In the genomic region with DNA sequence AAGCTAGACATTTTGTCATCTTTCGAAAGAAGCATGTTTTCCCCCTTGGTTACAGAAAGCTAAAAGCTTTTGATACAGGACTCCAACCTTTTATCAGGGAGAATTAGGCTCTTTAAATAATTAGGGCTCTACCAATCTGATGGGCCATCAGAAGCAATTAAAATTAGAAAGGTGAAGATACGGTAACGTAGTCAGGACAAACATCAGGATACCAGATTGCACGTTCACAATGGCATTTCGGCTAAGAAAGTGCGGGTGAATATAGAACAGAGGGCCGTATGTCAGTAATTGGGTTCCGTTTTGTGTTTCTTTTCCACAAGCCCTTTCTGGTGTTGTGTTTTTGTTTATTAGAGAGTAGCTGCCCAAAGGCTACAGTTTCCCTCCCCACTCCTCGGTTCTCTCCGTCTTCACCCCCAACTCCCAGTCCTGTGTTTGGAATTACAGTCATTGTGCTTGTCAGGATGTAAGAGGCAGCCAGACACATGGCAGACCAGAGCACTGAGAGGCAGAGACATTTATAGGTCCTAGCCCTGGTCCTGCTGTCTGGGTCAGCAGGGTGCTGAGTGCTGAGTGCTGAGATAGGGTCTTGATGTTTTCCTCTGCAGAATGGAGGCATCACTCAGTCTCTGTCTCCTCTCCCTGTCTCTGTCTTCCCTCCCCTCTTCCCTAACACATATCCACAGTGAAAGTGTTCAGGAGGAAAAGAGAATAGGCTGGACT, we compare ENCODE assay signal across 20 cellular contexts. TPM values are rescaled to one million over a fixed set of nuclear protein-coding genes. Genes with fewer than 3 reads are reported as not detected.
DNase-seq lines count a peak whose midpoint lies in the region; ATAC-seq and TF ChIP-seq lines count a peak whose summit lies in the region.
"Had no signal": no experiment of that assay in that cellular context is flagged by ENCODE, and none has a peak within 500 bp of the region (broad histone marks: within the 10 kb centered on the region; RNA-seq: fewer than 3 reads in every experiment).

No MANE protein-coding gene starts in this region.

- H3K27me3 ChIP-seq in Caco-2 (replicated peaks; ENCODE audit: control insufficient read depth, insufficient read depth, low read length) (no peaks in the 10 kb centered on the region), SJSA1 (replicated peaks) (no peaks in the 10 kb centered on the region), esophagus muscularis mucosa (no peaks in the 10 kb centered on the region), uterus (no peaks in the 10 kb centered on the region)

- H3K9me3 ChIP-seq in Caco-2 (no peaks in the 10 kb centered on the region), SJSA1 (replicated peaks) (no peaks in the 10 kb centered on the region), esophagus muscularis mucosa (no peaks in the 10 kb centered on the region), uterus (no peaks in the 10 kb centered on the region)
- H3K9me3 ChIP-seq: neutrophil had no signal

- intact Hi-C loops in Caco-2 (cut with micrococcal nuclease; ENCODE audit: unreplicated experiment) = no loop called here
- intact Hi-C loops in esophagus muscularis mucosa (cut with DNase I) = no loop called here
- intact Hi-C loops in uterus (cut with DNase I; ENCODE audit: low total_unique reads) = loop anchor here (10.0 kb wide), 1 partner anchor 92 kb away; no protein-coding TSS in a partner anchor

- peaks cover 62% of the 10 kb centered on the region for H3K4me1 Mint-ChIP-seq in activated CD8-positive, alpha-beta memory T cell treated with anti-CD3 and anti-CD28 coated beads, Interleukin-2, amount 10 ng/mL, durations not matched to agents 7 days and 5 days
- peaks cover 65% of the 10 kb centered on the region for H3K4me1 Mint-ChIP-seq in Caco-2 (ENCODE audit: low read depth, unreplicated experiment)

- TF ChIP-seq CTCF in Caco-2 (IDR thresholded peaks at IDR 0.05; ENCODE audit: insufficient read depth in 1 of 2, low read depth in 1 of 2, low read length in 1 of 2, severe bottlenecking in 1 of 2, unreplicated experiment in 1 of 2) = no peak
- TF ChIP-seq CTCF in esophagus muscularis mucosa (IDR thresholded peaks at IDR 0.05) = no peak
- no peak for TF ChIP-seq CTCF in uterus (IDR thresholded peaks at IDR 0.05)

- H3K27me3 Mint-ChIP-seq in activated CD8-positive, alpha-beta memory T cell treated with anti-CD3 and anti-CD28 coated beads, Interleukin-2, amount 10 ng/mL, durations not matched to agents 7 days and 5 days = no peaks in the 10 kb centered on the region
- no peaks in the 10 kb centered on the region for H3K27me3 Mint-ChIP-seq in Caco-2 (ENCODE audit: insufficient read depth, unreplicated experiment)
- H3K27me3 Mint-ChIP-seq: CD4-positive, CD25-positive, alpha-beta regulatory T cell had no signal

- no peak for TF ChIP-seq EP300 in esophagus muscularis mucosa (IDR thresholded peaks at IDR 0.05)

- 93% methylated on average over 10 of the region's 10 CpGs for WGBS in esophagus muscularis mucosa

- ATAC-seq in activated CD8-positive, alpha-beta memory T cell treated with anti-CD3 and anti-CD28 coated beads, Interleukin-2, amount 10 ng/mL, durations not matched to agents 7 days and 5 days = no peak
- no peak for ATAC-seq in GM21529 (IDR thresholded peaks at IDR 0.05; ENCODE audit: unreplicated experiment)
- ATAC-seq: HCT116 had no signal

- DNase-seq in activated CD8-positive, alpha-beta memory T cell treated with anti-CD3 and anti-CD28 coated beads, Interleukin-2, amount 10 ng/mL, durations not matched to agents 7 days and 5 days = no peak
- no peak for DNase-seq in activated CD8-positive, alpha-beta memory T cell treated with anti-CD3 and anti-CD28 coated beads, Interleukin-2, amount 50 U/mL, for 4 hours
- DNase-seq in Caco-2 (no peak), SJSA1 (ENCODE audit: low read depth in 1 of 2, low spot score in 2 of 2) (no peak), esophagus muscularis mucosa (ENCODE audit: extremely low spot score) (no peak), H4 (ENCODE audit: low spot score) (no peak), uterus (no peak)
- DNase-seq: anterior cingulate cortex; CD4-positive, CD25-positive, alpha-beta regulatory T cell; DMS53; effector memory CD4-positive, alpha-beta T cell; KBM-7; NCI-H1930; NCI-H446; NK-92 treated with Interleukin-12 subunit alpha and Interleukin-12 subunit beta, amount 100 ng/mL, for 24 hours; SHP77 had no signal

- peaks cover 40% of the 10 kb centered on the region for H3K4me1 ChIP-seq in Caco-2
- peaks cover 86% of the 10 kb centered on the region for H3K4me1 ChIP-seq in SJSA1 (replicated peaks)
- H3K4me1 ChIP-seq in esophagus muscularis mucosa = peaks cover 12 to 64% (median 44%) of the 10 kb centered on the region in 4 donors
- peaks cover 0 to 6% of the 10 kb centered on the region in 2 donors for H3K4me1 ChIP-seq in uterus

- no peaks in the 10 kb centered on the region for H3K9me3 Mint-ChIP-seq in activated CD8-positive, alpha-beta memory T cell treated with anti-CD3 and anti-CD28 coated beads, Interleukin-2, amount 10 ng/mL, durations not matched to agents 7 days and 5 days (ENCODE audit: low read depth)
- no peaks in the 10 kb centered on the region for H3K9me3 Mint-ChIP-seq in Caco-2 (ENCODE audit: unreplicated experiment)
- H3K9me3 Mint-ChIP-seq: CD4-positive, CD25-positive, alpha-beta regulatory T cell; T-helper 1 cell treated with Interleukin-12 subunit alpha and Interleukin-12 subunit beta and Interleukin-4 antibody, amounts not matched to agents 30 μg/mL and 1 μg/mL, for 36 hours had no signal

- H3K36me3 ChIP-seq in Caco-2 (ENCODE audit: control insufficient read depth, insufficient read depth, low read length) (peaks cover 1% of the 10 kb centered on the region; the same call in 1 of the 2 replicates), SJSA1 (peaks cover 75% of the 10 kb centered on the region), esophagus muscularis mucosa (peaks cover 0 to 8% (median 0%) of the 10 kb centered on the region in 4 donors), uterus (no peaks in the 10 kb centered on the region)
- H3K36me3 ChIP-seq: neutrophil had no signal

- peak overlapping the region; percentile 30 for H3K27ac Mint-ChIP-seq in activated CD8-positive, alpha-beta memory T cell treated with anti-CD3 and anti-CD28 coated beads, Interleukin-2, amount 10 ng/mL, durations not matched to agents 7 days and 5 days
- peak overlapping the region; percentile 64 for H3K27ac Mint-ChIP-seq in Caco-2 (ENCODE audit: unreplicated experiment)
- H3K27ac Mint-ChIP-seq: CD4-positive, CD25-positive, alpha-beta regulatory T cell; T-helper 1 cell treated with Interleukin-12 subunit alpha and Interleukin-12 subunit beta and Interleukin-4 antibody, amounts not matched to agents 30 μg/mL and 1 μg/mL, for 36 hours had no signal

- no peak overlapping the region for H3K4me3 ChIP-seq in Caco-2 (ENCODE audit: low read depth, low read length)
- H3K4me3 ChIP-seq in SJSA1 = no peak overlapping the region
- H3K4me3 ChIP-seq in esophagus muscularis mucosa = no peak overlapping the region
- no peak overlapping the region for H3K4me3 ChIP-seq in uterus

- peak overlapping the region; percentile 15; the same call in 1 of the 2 replicates for H3K27ac ChIP-seq in SJSA1
- peak overlapping the region in 3 of 4 donors; percentile 63 to 77 (median 67) for H3K27ac ChIP-seq in esophagus muscularis mucosa (replicated peaks in 1 of 4)
- no peak overlapping the region for H3K27ac ChIP-seq in uterus
- H3K27ac ChIP-seq: neutrophil had no signal

- no TSS peak for BruUV-seq in Caco-2 (replicated peaks; lab: Mats Ljungman, UMichigan)

- no peak overlapping the region for H3K4me3 Mint-ChIP-seq in activated CD8-positive, alpha-beta memory T cell treated with anti-CD3 and anti-CD28 coated beads, Interleukin-2, amount 10 ng/mL, durations not matched to agents 7 days and 5 days
- no peak overlapping the region for H3K4me3 Mint-ChIP-seq in Caco-2 (ENCODE audit: unreplicated experiment)
- H3K4me3 Mint-ChIP-seq: T-helper 1 cell treated with Interleukin-12 subunit alpha and Interleukin-12 subunit beta and Interleukin-4 antibody, amounts not matched to agents 30 μg/mL and 1 μg/mL, for 36 hours had no signal

- H3K36me3 Mint-ChIP-seq in activated CD8-positive, alpha-beta memory T cell treated with anti-CD3 and anti-CD28 coated beads, Interleukin-2, amount 10 ng/mL, durations not matched to agents 7 days and 5 days = peaks cover 56% of the 10 kb centered on the region
- H3K36me3 Mint-ChIP-seq in Caco-2 (ENCODE audit: insufficient read depth, unreplicated experiment) = peaks cover 89% of the 10 kb centered on the region

- CTCF ChIA-PET in activated CD8-positive, alpha-beta memory T cell treated with anti-CD3 and anti-CD28 coated beads, Interleukin-2, amount 10 ng/mL, durations not matched to agents 7 days and 5 days (lab: Charles Lee) = interaction anchor here (1.5 to 1.8 kb wide), 2 partner anchors 11 to 19 kb away, joined by 5 read pairs; no protein-coding TSS in a partner anchor
- CTCF ChIA-PET in Caco-2 (lab: Charles Lee) = interaction anchor here (1.1 kb wide), 1 partner anchor 145 kb away, joined by 3 read pairs; no protein-coding TSS in a partner anchor

- TF ChIP-seq POLR2A in esophagus muscularis mucosa (IDR thresholded peaks at IDR 0.05; ENCODE audit: low read depth) (no peak), uterus (IDR thresholded peaks at IDR 0.05) (no peak)

- POLR2A ChIA-PET in Caco-2 (lab: Charles Lee) = no interaction called here

RNA-seq across cellular contexts. Expression of gene PFKP, which starts 5.5 kb away (rescaled TPM):
- total RNA-seq in activated CD8-positive, alpha-beta memory T cell treated with anti-CD3 and anti-CD28 coated beads, Interleukin-2, amount 10 ng/mL, durations not matched to agents 7 days and 5 days = 100 to 1,000 TPM; 230 to 262 TPM
- 218 and 234 TPM in 2 replicates for total RNA-seq in Caco-2 (2022)
- total RNA-seq in SJSA1 (2014; rRNA removed; shearing (Covaris generic)) = 515 and 604 TPM in 2 replicates
- 100 to 1,000 TPM in 3 of 4 donors, 10 to 100 TPM in 1; 90.8 to 255 (median 112) TPM for total RNA-seq in esophagus muscularis mucosa
- 98.8 and 119 TPM in 2 replicates for total RNA-seq in H4 (2014; rRNA removed; shearing (Covaris generic))
- 10 to 100 TPM; 22.9 to 74.5 (median 43.8) TPM for total RNA-seq in uterus

Comparison
In these comparisons a context has a peak if more than half of its experiments do, and no peak if none do; other contexts are left out.
1. H3K27ac ChIP-seq: peak in SJSA1 (single experiment) and esophagus muscularis mucosa (3 of 4); none in uterus (0 of 2).